ENCODE assay signal across 14 cellular contexts in the genomic region with DNA sequence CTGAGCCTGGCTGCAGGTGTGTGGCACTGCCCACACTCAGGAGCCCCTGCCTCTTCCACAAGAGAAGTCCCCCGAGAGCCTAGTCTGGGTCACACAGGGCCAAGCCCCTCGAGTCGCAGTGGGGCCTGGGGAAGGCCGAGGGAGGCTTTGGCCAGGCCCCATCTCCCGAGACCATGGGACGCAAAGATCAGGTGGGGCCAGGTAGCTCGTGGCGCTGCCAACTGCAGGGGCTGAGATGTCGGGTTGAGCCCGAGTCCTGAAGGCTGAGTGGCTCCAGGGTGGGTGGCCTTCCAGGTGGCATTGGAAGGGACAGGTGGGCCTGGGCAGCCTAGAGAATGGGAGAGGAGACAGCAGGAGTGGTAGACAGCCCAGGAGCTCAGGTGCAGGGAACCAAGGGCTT. TPM values are rescaled to one million over a fixed set of nuclear protein-coding genes. Genes with fewer than 3 reads are reported as not detected.
DNase-seq lines count a peak whose midpoint lies in the region; ATAC-seq lines count a peak whose summit lies in the region.
"Had no signal": no experiment of that assay in that cellular context is flagged by ENCODE, and none has a peak within 500 bp of the region (broad histone marks: within the 10 kb centered on the region; RNA-seq: fewer than 3 reads in every experiment).

No MANE protein-coding gene starts in this region.

- peak overlapping the region; percentile 92 to 93 for H3K27ac ChIP-seq in esophagus (ENCODE audit: low read depth in 2 of 2, low read length in 1 of 2)
- H3K27ac ChIP-seq: C4-2B, cardiac muscle cell had no signal

- 61 to 79% methylated on average over 10 of the region's 10 CpGs for WGBS in esophagus, 2 donors

- H3K9me3 Mint-ChIP-seq in stimulated activated memory B cell treated with anti-CD40 and anti-IgM and Interleukin-4, amounts not matched to agents 10 μg/mL and 1 μg/mL and 100 μg/mL, for 72 hours = no peaks in the 10 kb centered on the region
- H3K9me3 Mint-ChIP-seq: nephron; stimulated activated naive CD8-positive, alpha-beta T cell treated with anti-CD3 and anti-CD28 coated beads, Interleukin-15, amount 100 ng/mL, for 72 hours had no signal

- no peak overlapping the region for H3K4me3 ChIP-seq in NT2/D1 (ENCODE audit: insufficient read length, low read depth)
- no peak overlapping the region for H3K4me3 ChIP-seq in esophagus (ENCODE audit: low read depth in 1 of 2, low read length in 2 of 2)
- H3K4me3 ChIP-seq: cardiac muscle cell had no signal

- intact Hi-C loops in left cardiac atrium (cut with DNase I) = no loop called here

- no peaks in the 10 kb centered on the region for H3K27me3 ChIP-seq in NT2/D1 (ENCODE audit: insufficient read depth, insufficient read length)
- no peaks in the 10 kb centered on the region for H3K27me3 ChIP-seq in esophagus (ENCODE audit: control insufficient read depth in 1 of 2, insufficient read depth in 2 of 2, low read length in 2 of 2)
- H3K27me3 ChIP-seq: cardiac muscle cell had no signal

- H3K4me1 ChIP-seq in NT2/D1 (ENCODE audit: insufficient read depth, insufficient read length) (peaks cover 61% of the 10 kb centered on the region), esophagus (ENCODE audit: control insufficient read depth in 2 of 2, insufficient read depth in 2 of 2, low read length in 1 of 2) (peaks cover 25 to 62% of the 10 kb centered on the region in 2 donors)

- H3K36me3 ChIP-seq in NT2/D1 (ENCODE audit: insufficient read depth, insufficient read length, low read length) = peaks cover 66% of the 10 kb centered on the region
- peaks cover 5 to 15% of the 10 kb centered on the region in 2 donors for H3K36me3 ChIP-seq in esophagus (ENCODE audit: control insufficient read depth in 2 of 2, insufficient read depth in 2 of 2, low read length in 1 of 2)
- H3K36me3 ChIP-seq: cardiac muscle cell had no signal

- H3K4me1 Mint-ChIP-seq in stimulated activated memory B cell treated with anti-CD40 and anti-IgM and Interleukin-4, amounts not matched to agents 10 μg/mL and 1 μg/mL and 100 μg/mL, for 72 hours = peaks cover 49% of the 10 kb centered on the region

- H3K27ac Mint-ChIP-seq in stimulated activated memory B cell treated with anti-CD40 and anti-IgM and Interleukin-4, amounts not matched to agents 10 μg/mL and 1 μg/mL and 100 μg/mL, for 72 hours = peak overlapping the region; percentile 82
- H3K27ac Mint-ChIP-seq: activated naive CD4-positive, alpha-beta T cell treated with anti-CD3 and anti-CD28 coated beads, Interleukin-2, amount 10 ng/mL, durations not matched to agents 7 days and 5 days; nephron had no signal

- H3K4me3 Mint-ChIP-seq in stimulated activated memory B cell treated with anti-CD40 and anti-IgM and Interleukin-4, amounts not matched to agents 10 μg/mL and 1 μg/mL and 100 μg/mL, for 72 hours = no peak overlapping the region
- H3K4me3 Mint-ChIP-seq: activated naive CD4-positive, alpha-beta T cell treated with anti-CD3 and anti-CD28 coated beads, Interleukin-2, amount 10 ng/mL, durations not matched to agents 7 days and 5 days; nephron; stimulated activated naive CD8-positive, alpha-beta T cell treated with anti-CD3 and anti-CD28 coated beads, Interleukin-15, amount 100 ng/mL, for 72 hours had no signal

- H3K9me3 ChIP-seq in NT2/D1 (ENCODE audit: insufficient read depth, low read length) (no peaks in the 10 kb centered on the region; the same call in 1 of the 2 replicates), esophagus (ENCODE audit: control insufficient read depth in 2 of 2, insufficient read depth in 1 of 2, low read depth in 1 of 2, low read length in 1 of 2) (no peaks in the 10 kb centered on the region)

- ATAC-seq in stimulated activated memory B cell treated with anti-CD40 and anti-IgM and Interleukin-4, amounts not matched to agents 10 μg/mL and 1 μg/mL and 100 μg/mL, for 72 hours = no peak
- ATAC-seq in left cardiac atrium = no peak
- ATAC-seq: SK-N-SH treated with all-trans-retinoic acid at 6 μM for 48 hours; stimulated activated naive CD8-positive, alpha-beta T cell treated with anti-CD3 and anti-CD28 coated beads, Interleukin-15, amount 100 ng/mL, for 72 hours had no signal

- peak overlapping the region; percentile 64 for H3K9ac ChIP-seq in NT2/D1 (ENCODE audit: insufficient read length, low read depth)

- no peaks in the 10 kb centered on the region for H3K27me3 Mint-ChIP-seq in stimulated activated memory B cell treated with anti-CD40 and anti-IgM and Interleukin-4, amounts not matched to agents 10 μg/mL and 1 μg/mL and 100 μg/mL, for 72 hours
- H3K27me3 Mint-ChIP-seq: activated naive CD4-positive, alpha-beta T cell treated with anti-CD3 and anti-CD28 coated beads, Interleukin-2, amount 10 ng/mL, durations not matched to agents 7 days and 5 days; stimulated activated naive CD8-positive, alpha-beta T cell treated with anti-CD3 and anti-CD28 coated beads, Interleukin-15, amount 100 ng/mL, for 72 hours had no signal

- peaks cover 6% of the 10 kb centered on the region for H3K36me3 Mint-ChIP-seq in stimulated activated memory B cell treated with anti-CD40 and anti-IgM and Interleukin-4, amounts not matched to agents 10 μg/mL and 1 μg/mL and 100 μg/mL, for 72 hours

- DNase-seq in NT2/D1 (ENCODE audit: low read depth, low spot score) (no peak), DMS 273 (lab: John Stamatoyannopoulos, UW; ENCODE audit: unreplicated experiment) (no peak), OCI-M2 (lab: John Stamatoyannopoulos, UW; ENCODE audit: unreplicated experiment) (no peak), left cardiac atrium (no peak)
- DNase-seq: activated naive CD4-positive, alpha-beta T cell treated with anti-CD3 and anti-CD28 coated beads, Interleukin-2, amount 10 ng/mL, durations not matched to agents 7 days and 5 days; MM.1S; stimulated activated naive CD8-positive, alpha-beta T cell treated with anti-CD3 and anti-CD28 coated beads, Interleukin-15, amount 100 ng/mL, for 72 hours had no signal

RNA-seq across cellular contexts. Expression of gene TRAF7, which starts 6.3 kb away (rescaled TPM):
- polyA plus RNA-seq in esophagus = 10 to 100 TPM; 40.1 to 41.5 TPM
- 10 to 100 TPM; 31.1 to 34.9 TPM for total RNA-seq in left cardiac atrium

RNA-seq across cellular contexts. Expression of gene RAB26, which starts 13.5 kb away (rescaled TPM):
- polyA plus RNA-seq in esophagus = 1 to 10 TPM; 1.1 to 4.7 TPM
- under 1 TPM; 0.81 to 0.88 TPM for total RNA-seq in left cardiac atrium

RNA-seq across cellular contexts. Expression of gene PKD1, which starts 26.2 kb away (rescaled TPM):
- polyA plus RNA-seq in esophagus = 10 to 100 TPM; 40.5 to 78.0 TPM
- 100 to 1,000 TPM in 1 of 2 donors, 10 to 100 TPM in 1; 82.2 to 104 TPM for total RNA-seq in left cardiac atrium

RNA-seq across cellular contexts. Expression of gene CASKIN1, which starts 34.5 kb away (rescaled TPM):
- polyA plus RNA-seq in esophagus = under 1 TPM; 0.29 to 0.81 TPM
- 1 to 10 TPM; 5.9 to 6.1 TPM for total RNA-seq in left cardiac atrium
- total RNA-seq: Daoy had no signal

RNA-seq across cellular contexts. Expression of gene MLST8, which starts 43.3 kb away (rescaled TPM):
- polyA plus RNA-seq in esophagus = 10 to 100 TPM; 27.8 to 38.3 TPM
- 10 to 100 TPM; 24.9 to 26.9 TPM for total RNA-seq in left cardiac atrium
